ENCODE assay signal across 1 cellular context in the genomic region with DNA sequence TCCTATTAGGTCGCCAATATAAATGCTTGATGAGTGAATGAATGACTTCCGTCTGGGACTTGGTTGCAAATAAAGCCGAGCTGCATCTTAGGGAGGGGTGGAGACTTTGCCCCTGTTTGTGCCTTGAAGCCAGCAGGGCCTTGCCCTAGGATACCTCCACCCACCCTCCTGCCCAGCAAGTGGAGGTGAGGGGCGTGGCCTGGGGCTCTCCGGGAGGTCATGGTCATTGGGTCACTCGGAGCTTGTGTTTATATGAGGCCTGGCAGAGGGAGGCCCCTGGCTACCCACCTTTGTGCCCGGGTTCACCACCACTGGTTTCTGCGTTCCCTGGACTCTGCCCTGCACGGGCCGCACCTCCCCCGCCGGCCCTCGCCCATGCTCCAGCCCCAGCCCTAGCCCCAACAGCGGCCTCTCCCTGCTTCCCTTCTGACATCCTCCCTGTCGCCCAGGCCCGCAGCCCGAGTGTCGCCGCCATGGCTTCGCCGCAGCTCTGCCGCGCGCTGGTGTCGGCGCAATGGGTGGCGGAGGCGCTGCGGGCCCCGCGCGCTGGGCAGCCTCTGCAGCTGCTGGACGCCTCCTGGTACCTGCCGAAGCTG.
A peak's percentile ranks its signal among the peaks of the same experiment; 100 is the strongest.
TF ChIP-seq lines count a peak whose summit lies in the region.

No MANE protein-coding gene starts in this region.

TF ChIP-seq in K562, 482 proteins besides CTCF, POLR2A, EP300 and RAD21:
- TF ChIP-seq POLR2G (IDR thresholded peaks at IDR 0.05; ENCODE audit: low read depth, low read length) (peak; percentile 32; the same call in 1 of the 2 replicates), ZBTB43 (CRISPR knock-in tag; IDR thresholded peaks at IDR 0.05) (no peak), TAF9B (IDR thresholded peaks at IDR 0.05; ENCODE audit: partially characterized antibody) (no peak), ETS2 (tag; IDR thresholded peaks at IDR 0.05; ENCODE audit: borderline replicate concordance, poor library complexity, severe bottlenecking) (no peak)
